In the genomic region with DNA sequence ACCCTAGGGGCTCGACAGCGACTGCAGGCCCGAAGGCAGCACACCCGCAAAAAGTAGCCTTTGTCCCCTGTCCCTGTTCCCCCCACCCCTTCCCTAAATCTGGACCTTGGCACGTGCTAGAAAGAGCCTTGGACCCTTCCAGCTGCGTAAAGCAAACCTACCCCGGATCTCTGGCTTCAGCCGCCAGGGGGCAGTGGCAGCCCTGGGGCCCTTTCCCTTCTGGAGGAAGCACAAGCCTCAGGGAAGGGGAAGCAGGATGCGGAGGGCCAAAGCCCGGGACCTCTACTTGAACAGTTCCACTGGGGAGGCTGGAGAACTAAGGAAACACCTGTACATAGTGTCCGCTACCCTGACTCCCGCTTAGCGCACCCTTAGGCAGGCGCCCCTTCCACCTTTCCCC, we compare ENCODE assay signal across 6 cellular contexts. TPM values are rescaled to one million over a fixed set of nuclear protein-coding genes. Genes with fewer than 3 reads are reported as not detected.
"Had no signal": no experiment of that assay in that cellular context is flagged by ENCODE, and none has a peak within 500 bp of the region (broad histone marks: within the 10 kb centered on the region; RNA-seq: fewer than 3 reads in every experiment).

No MANE protein-coding gene starts in this region.

RNA-seq across cellular contexts. Expression of a gene that starts 26.8 kb away (rescaled TPM):
- total RNA-seq: activated CD4-positive, alpha-beta memory T cell treated with anti-CD3 and anti-CD28 coated beads for 36 hours; fibroblast of villous mesenchyme; glomerular endothelial cell; natural killer cell treated with Interleukin-12 subunit alpha and Interleukin-12 subunit beta and Interleukin-15 and Interleukin-18, amount 100 ng/mL, for 72 hours had no signal

RNA-seq across cellular contexts. Expression of a gene that starts 26.9 kb away (rescaled TPM):
- total RNA-seq: activated CD4-positive, alpha-beta memory T cell treated with anti-CD3 and anti-CD28 coated beads for 36 hours; fibroblast of villous mesenchyme; glomerular endothelial cell; left ventricle myocardium superior; natural killer cell treated with Interleukin-12 subunit alpha and Interleukin-12 subunit beta and Interleukin-15 and Interleukin-18, amount 100 ng/mL, for 72 hours; renal cortical epithelial cell had no signal
